In genomic region chr1:79633456-79633855, GRCh38 we compare ENCODE assay signal across 14 cellular contexts.
DNase-seq lines count a peak whose midpoint lies in the region; ATAC-seq and TF ChIP-seq lines count a peak whose summit lies in the region.
"Had no signal": no experiment of that assay in that cellular context is flagged by ENCODE, and none has a peak within 500 bp of the region (broad histone marks: within the 10 kb centered on the region; RNA-seq: fewer than 3 reads in every experiment).

No MANE protein-coding gene starts in this region.

- no peaks in the 10 kb centered on the region for H3K4me1 ChIP-seq in foreskin keratinocyte
- H3K4me1 ChIP-seq: BLaER1 had no signal

- intact Hi-C loops in activated B cell treated with CpG ODN at 0.5 μM for 24 hours (cut with micrococcal nuclease): no loop called here

- H3K27me3 Mint-ChIP-seq in activated B cell treated with CpG ODN at 0.5 μM for 24 hours: no peaks in the 10 kb centered on the region
- H3K27me3 Mint-ChIP-seq: naive B cell, type B pancreatic cell had no signal

- H3K4me3 Mint-ChIP-seq in activated B cell treated with CpG ODN at 0.5 μM for 24 hours: no peak overlapping the region
- H3K4me3 Mint-ChIP-seq: naive B cell, type B pancreatic cell had no signal

- ATAC-seq in HG02759 (IDR thresholded peaks at IDR 0.05; ENCODE audit: unreplicated experiment) (peak; percentile 40), activated B cell treated with CpG ODN at 0.5 μM for 24 hours (ENCODE audit: low read depth) (peak; percentile 31), foreskin keratinocyte (peak; percentile 95), GM21526 (IDR thresholded peaks at IDR 0.05; ENCODE audit: low FRiP score, unreplicated experiment) (no peak)

- H3K27me3 ChIP-seq in foreskin keratinocyte: no peaks in the 10 kb centered on the region
- H3K27me3 ChIP-seq: BLaER1 had no signal

- H3K9me3 Mint-ChIP-seq in activated B cell treated with CpG ODN at 0.5 μM for 24 hours: no peaks in the 10 kb centered on the region
- H3K9me3 Mint-ChIP-seq: type B pancreatic cell had no signal

- H3K36me3 Mint-ChIP-seq in activated B cell treated with CpG ODN at 0.5 μM for 24 hours (ENCODE audit: low read depth): no peaks in the 10 kb centered on the region
- H3K36me3 Mint-ChIP-seq: naive B cell, type B pancreatic cell had no signal

- no peak overlapping the region for H3K27ac ChIP-seq in foreskin keratinocyte
- H3K27ac ChIP-seq: BLaER1 had no signal

- no peak for TF ChIP-seq CTCF in AG09319 (IDR thresholded peaks at IDR 0.05; ENCODE audit: low read depth, low read length)
- TF ChIP-seq CTCF in activated B cell treated with CpG ODN at 0.5 μM for 24 hours (IDR thresholded peaks at IDR 0.05): no peak
- TF ChIP-seq CTCF in foreskin keratinocyte (conservative IDR thresholded peaks at IDR 0.05): no peak

- POLR2A ChIA-PET in activated B cell treated with CpG ODN at 0.5 μM for 24 hours (lab: Charles Lee): no interaction called here

- no peak overlapping the region for H3K27ac Mint-ChIP-seq in activated B cell treated with CpG ODN at 0.5 μM for 24 hours
- H3K27ac Mint-ChIP-seq: naive B cell, type B pancreatic cell had no signal

- DNase-seq in AG09319 (ENCODE audit: extremely low read depth, low read depth): peak; percentile 19
- DNase-seq in activated B cell treated with CpG ODN at 0.5 μM for 24 hours: no peak
- peak; percentile 40 to 65 for DNase-seq in foreskin keratinocyte
- no peak for DNase-seq in SIG-M5 (lab: John Stamatoyannopoulos, UW)
- no peak for DNase-seq in activated T-cell treated with anti-CD3 and anti-CD28 coated beads for 4 hours
- no peak for DNase-seq in GOT3 (lab: John Stamatoyannopoulos, UW)
- DNase-seq: KBM-7, naive B cell, RPMI8226, small intestine had no signal

- CTCF ChIA-PET in activated B cell treated with CpG ODN at 0.5 μM for 24 hours (lab: Charles Lee): no interaction called here

- H3K4me1 Mint-ChIP-seq in activated B cell treated with CpG ODN at 0.5 μM for 24 hours: peaks cover 19% of the 10 kb centered on the region

Comparison
In these comparisons a context has a peak if more than half of its experiments do, and no peak if none do; other contexts are left out.
1. DNase-seq: peak in AG09319 (single experiment) and foreskin keratinocyte (2 of 2); none in activated B cell treated with CpG ODN at 0.5 μM for 24 hours (single experiment), SIG-M5 (single experiment), activated T-cell treated with anti-CD3 and anti-CD28 coated beads for 4 hours (single experiment) and GOT3 (single experiment).